Comparison of ENCODE assay signal across 1 cellular context in genomic region chr4:184733654-184734524, GRCh38.
A peak's percentile ranks its signal among the peaks of the same experiment; 100 is the strongest.
TF ChIP-seq lines count a peak whose summit lies in the region.

CENPU (minus strand) TSS chr4:184734096; CDS start chr4:184734062, 34 bp downstream.

TF ChIP-seq in K562, 482 proteins besides CTCF, POLR2A, EP300 and RAD21 (continued from another document and continues in another):
- TF ChIP-seq BMI1 (IDR thresholded peaks at IDR 0.05; ENCODE audit: low read length), result 0 out of 2 replicates have a peak, but pooled peaks have one; percentile 12
- no peak for TF ChIP-seq TCFL5 (CRISPR knock-in tag; conservative IDR thresholded peaks at IDR 0.05)
- TF ChIP-seq TRIM25 (IDR thresholded peaks at IDR 0.05; ENCODE audit: borderline replicate concordance), result no peak
- no peak for TF ChIP-seq TCF7L2 (IDR thresholded peaks at IDR 0.05; ENCODE audit: low read depth, low read length)
- TF ChIP-seq PBX2 (CRISPR knock-in tag; IDR thresholded peaks at IDR 0.05; ENCODE audit: low read depth), result no peak
- no peak for TF ChIP-seq PBX2 (tag; conservative IDR thresholded peaks at IDR 0.05; ENCODE audit: low read depth)
- TF ChIP-seq ZNF609 (CRISPR knock-in tag; IDR thresholded peaks at IDR 0.05; ENCODE audit: borderline replicate concordance), result peak; percentile 86; the same call in 1 of the 2 replicates
- peak; percentile 86 for TF ChIP-seq RAD51 (IDR thresholded peaks at IDR 0.05; ENCODE audit: borderline replicate concordance, low read depth)
- peak; percentile 79; the same call in 1 of the 2 replicates for TF ChIP-seq GATAD2A (IDR thresholded peaks at IDR 0.05)
- TF ChIP-seq MYBL2 (IDR thresholded peaks at IDR 0.05; ENCODE audit: low read depth), result no peak
- no peak for TF ChIP-seq MYBL2 (CRISPR knock-in tag; IDR thresholded peaks at IDR 0.05; ENCODE audit: borderline replicate concordance)
- no peak; the same call in 1 of the 2 replicates for TF ChIP-seq HES1 (IDR thresholded peaks at IDR 0.05; ENCODE audit: low read depth)
- TF ChIP-seq RFX7 (CRISPR knock-in tag; IDR thresholded peaks at IDR 0.05), result no peak
- TF ChIP-seq ID3 (CRISPR knock-in tag; IDR thresholded peaks at IDR 0.05), result no peak
- peak; percentile 78 for TF ChIP-seq ID3 (tag; IDR thresholded peaks at IDR 0.05)
- peak; percentile 100 for TF ChIP-seq NUFIP1 (IDR thresholded peaks at IDR 0.05; ENCODE audit: partially characterized antibody)
- TF ChIP-seq SAP30 (IDR thresholded peaks at IDR 0.05; ENCODE audit: borderline replicate concordance, insufficient read depth, low read depth, low read length, poor library complexity, severe bottlenecking), result peak; percentile 99
- peak; percentile 49; the same call in 1 of the 2 replicates for TF ChIP-seq ZNF224 (CRISPR knock-in tag; IDR thresholded peaks at IDR 0.05)
- TF ChIP-seq TSC22D4 (tag; IDR thresholded peaks at IDR 0.05), result no peak
- no peak for TF ChIP-seq SRSF3 (IDR thresholded peaks at IDR 0.05; ENCODE audit: insufficient read depth, low read length)
- TF ChIP-seq TCF3 (CRISPR knock-in tag; IDR thresholded peaks at IDR 0.05), result peak; percentile 42; the same call in 1 of the 2 replicates
- TF ChIP-seq TAF9B (IDR thresholded peaks at IDR 0.05; ENCODE audit: partially characterized antibody), result peak; percentile 64
- peak; percentile 40 for TF ChIP-seq PRDM10 (IDR thresholded peaks at IDR 0.05; ENCODE audit: partially characterized antibody)
- no peak for TF ChIP-seq ADNP (tag; IDR thresholded peaks at IDR 0.05)
- TF ChIP-seq SAFB (IDR thresholded peaks at IDR 0.05; ENCODE audit: borderline replicate concordance, low read depth, low read length), result 0 out of 2 replicates have a peak, but pooled peaks have one; percentile 37
- peak; percentile 4; the same call in 1 of the 2 replicates for TF ChIP-seq TAL1 (IDR thresholded peaks at IDR 0.05)
- TF ChIP-seq MXD1 (CRISPR knock-in tag; IDR thresholded peaks at IDR 0.05; ENCODE audit: borderline replicate concordance, poor library complexity, severe bottlenecking), result no peak
- peak; percentile 58; the same call in 1 of the 2 replicates for TF ChIP-seq ELF2 (CRISPR knock-in tag; IDR thresholded peaks at IDR 0.05)
- peak; percentile 96 for TF ChIP-seq EP400 (IDR thresholded peaks at IDR 0.05)
- 0 out of 2 replicates have a peak, but pooled peaks have one; percentile 11 for TF ChIP-seq SMC3 (conservative IDR thresholded peaks at IDR 0.05; ENCODE audit: insufficient read depth, low read depth, low read length)
- peak; percentile 8; the same call in 1 of the 2 replicates for TF ChIP-seq CEBPB (tag; IDR thresholded peaks at IDR 0.05)
- 0 out of 2 replicates have a peak, but pooled peaks have one; percentile 17 for TF ChIP-seq ZNF592 (IDR thresholded peaks at IDR 0.05)
- TF ChIP-seq CREB5 (CRISPR knock-in tag; IDR thresholded peaks at IDR 0.05), result no peak
